In the genomic region with DNA sequence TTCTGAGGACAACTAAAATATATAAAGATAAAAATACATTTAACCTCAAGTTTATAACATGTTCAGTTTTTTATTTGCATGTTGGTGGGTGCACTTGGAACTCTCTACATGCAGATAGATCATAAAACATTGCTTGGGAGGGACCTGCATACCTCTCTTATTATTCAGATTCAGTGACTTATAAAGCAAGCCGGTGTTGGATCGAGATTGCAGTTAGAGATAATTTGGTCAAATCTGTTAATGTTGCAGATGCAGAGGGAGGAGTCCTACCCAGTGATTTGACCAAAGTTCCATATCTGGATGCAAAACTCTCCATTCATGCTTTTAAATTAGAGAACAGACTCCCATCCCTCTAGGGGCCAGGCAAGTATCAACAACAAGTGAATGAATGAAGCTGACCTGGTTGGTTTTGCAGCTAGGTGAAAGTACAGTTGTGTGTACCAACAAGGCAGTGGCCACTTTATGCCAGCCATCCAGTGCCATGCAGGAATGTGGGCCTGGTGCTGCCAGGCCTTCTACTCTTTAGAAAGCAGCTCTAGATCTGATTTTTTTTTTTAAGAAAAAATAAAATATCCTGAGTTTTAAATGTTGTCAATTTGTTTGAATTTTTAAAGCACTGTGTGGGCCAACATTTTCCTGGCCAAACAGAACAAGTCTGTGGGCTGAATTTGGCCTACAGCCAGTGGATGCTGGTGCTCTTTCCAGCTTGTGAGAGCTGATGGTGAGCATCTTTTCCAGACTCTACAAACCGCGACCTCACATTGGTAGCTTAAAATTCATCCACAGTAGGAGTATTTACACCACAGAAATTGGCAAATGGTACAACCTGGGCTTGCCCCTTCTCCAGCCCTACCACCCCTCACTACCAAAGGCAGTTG, we compare ENCODE assay signal across 1 cellular context.
TF ChIP-seq lines count a peak whose summit lies in the region.

No MANE protein-coding gene starts in this region.

TF ChIP-seq in SK-N-SH treated with all-trans-retinoic acid at 6 μM for 48 hours, 23 proteins besides CTCF, POLR2A, EP300 and RAD21 (continued from another document):
- TF ChIP-seq, protein P1, sequence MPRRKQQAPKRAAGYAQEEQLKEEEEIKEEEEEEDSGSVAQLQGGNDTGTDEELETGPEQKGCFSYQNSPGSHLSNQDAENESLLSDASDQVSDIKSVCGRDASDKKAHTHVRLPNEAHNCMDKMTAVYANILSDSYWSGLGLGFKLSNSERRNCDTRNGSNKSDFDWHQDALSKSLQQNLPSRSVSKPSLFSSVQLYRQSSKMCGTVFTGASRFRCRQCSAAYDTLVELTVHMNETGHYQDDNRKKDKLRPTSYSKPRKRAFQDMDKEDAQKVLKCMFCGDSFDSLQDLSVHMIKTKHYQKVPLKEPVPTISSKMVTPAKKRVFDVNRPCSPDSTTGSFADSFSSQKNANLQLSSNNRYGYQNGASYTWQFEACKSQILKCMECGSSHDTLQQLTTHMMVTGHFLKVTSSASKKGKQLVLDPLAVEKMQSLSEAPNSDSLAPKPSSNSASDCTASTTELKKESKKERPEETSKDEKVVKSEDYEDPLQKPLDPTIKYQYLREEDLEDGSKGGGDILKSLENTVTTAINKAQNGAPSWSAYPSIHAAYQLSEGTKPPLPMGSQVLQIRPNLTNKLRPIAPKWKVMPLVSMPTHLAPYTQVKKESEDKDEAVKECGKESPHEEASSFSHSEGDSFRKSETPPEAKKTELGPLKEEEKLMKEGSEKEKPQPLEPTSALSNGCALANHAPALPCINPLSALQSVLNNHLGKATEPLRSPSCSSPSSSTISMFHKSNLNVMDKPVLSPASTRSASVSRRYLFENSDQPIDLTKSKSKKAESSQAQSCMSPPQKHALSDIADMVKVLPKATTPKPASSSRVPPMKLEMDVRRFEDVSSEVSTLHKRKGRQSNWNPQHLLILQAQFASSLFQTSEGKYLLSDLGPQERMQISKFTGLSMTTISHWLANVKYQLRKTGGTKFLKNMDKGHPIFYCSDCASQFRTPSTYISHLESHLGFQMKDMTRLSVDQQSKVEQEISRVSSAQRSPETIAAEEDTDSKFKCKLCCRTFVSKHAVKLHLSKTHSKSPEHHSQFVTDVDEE (CRISPR knock-in tag; IDR thresholded peaks at IDR 0.05) = no peak
- TF ChIP-seq, protein P2, sequence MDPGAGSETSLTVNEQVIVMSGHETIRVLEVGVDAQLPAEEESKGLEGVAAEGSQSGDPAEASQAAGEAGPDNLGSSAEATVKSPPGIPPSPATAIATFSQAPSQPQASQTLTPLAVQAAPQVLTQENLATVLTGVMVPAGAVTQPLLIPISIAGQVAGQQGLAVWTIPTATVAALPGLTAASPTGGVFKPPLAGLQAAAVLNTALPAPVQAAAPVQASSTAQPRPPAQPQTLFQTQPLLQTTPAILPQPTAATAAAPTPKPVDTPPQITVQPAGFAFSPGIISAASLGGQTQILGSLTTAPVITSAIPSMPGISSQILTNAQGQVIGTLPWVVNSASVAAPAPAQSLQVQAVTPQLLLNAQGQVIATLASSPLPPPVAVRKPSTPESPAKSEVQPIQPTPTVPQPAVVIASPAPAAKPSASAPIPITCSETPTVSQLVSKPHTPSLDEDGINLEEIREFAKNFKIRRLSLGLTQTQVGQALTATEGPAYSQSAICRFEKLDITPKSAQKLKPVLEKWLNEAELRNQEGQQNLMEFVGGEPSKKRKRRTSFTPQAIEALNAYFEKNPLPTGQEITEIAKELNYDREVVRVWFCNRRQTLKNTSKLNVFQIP (CRISPR knock-in tag; IDR thresholded peaks at IDR 0.05; ENCODE audit: borderline replicate concordance, low read depth) = no peak
- TF ChIP-seq PPARA (CRISPR knock-in tag; IDR thresholded peaks at IDR 0.05; ENCODE audit: borderline replicate concordance) = no peak
- TF ChIP-seq OSR1 (CRISPR knock-in tag; IDR thresholded peaks at IDR 0.05) = no peak
- TF ChIP-seq, protein P3, sequence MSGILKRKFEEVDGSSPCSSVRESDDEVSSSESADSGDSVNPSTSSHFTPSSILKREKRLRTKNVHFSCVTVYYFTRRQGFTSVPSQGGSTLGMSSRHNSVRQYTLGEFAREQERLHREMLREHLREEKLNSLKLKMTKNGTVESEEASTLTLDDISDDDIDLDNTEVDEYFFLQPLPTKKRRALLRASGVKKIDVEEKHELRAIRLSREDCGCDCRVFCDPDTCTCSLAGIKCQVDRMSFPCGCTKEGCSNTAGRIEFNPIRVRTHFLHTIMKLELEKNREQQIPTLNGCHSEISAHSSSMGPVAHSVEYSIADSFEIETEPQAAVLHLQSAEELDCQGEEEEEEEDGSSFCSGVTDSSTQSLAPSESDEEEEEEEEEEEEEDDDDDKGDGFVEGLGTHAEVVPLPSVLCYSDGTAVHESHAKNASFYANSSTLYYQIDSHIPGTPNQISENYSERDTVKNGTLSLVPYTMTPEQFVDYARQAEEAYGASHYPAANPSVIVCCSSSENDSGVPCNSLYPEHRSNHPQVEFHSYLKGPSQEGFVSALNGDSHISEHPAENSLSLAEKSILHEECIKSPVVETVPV (CRISPR knock-in tag; IDR thresholded peaks at IDR 0.05) = no peak
- no peak for TF ChIP-seq ZNF8 (CRISPR knock-in tag; IDR thresholded peaks at IDR 0.05)
- TF ChIP-seq, protein P4, sequence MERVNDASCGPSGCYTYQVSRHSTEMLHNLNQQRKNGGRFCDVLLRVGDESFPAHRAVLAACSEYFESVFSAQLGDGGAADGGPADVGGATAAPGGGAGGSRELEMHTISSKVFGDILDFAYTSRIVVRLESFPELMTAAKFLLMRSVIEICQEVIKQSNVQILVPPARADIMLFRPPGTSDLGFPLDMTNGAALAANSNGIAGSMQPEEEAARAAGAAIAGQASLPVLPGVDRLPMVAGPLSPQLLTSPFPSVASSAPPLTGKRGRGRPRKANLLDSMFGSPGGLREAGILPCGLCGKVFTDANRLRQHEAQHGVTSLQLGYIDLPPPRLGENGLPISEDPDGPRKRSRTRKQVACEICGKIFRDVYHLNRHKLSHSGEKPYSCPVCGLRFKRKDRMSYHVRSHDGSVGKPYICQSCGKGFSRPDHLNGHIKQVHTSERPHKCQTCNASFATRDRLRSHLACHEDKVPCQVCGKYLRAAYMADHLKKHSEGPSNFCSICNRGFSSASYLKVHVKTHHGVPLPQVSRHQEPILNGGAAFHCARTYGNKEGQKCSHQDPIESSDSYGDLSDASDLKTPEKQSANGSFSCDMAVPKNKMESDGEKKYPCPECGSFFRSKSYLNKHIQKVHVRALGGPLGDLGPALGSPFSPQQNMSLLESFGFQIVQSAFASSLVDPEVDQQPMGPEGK (CRISPR knock-in tag; IDR thresholded peaks at IDR 0.05; ENCODE audit: borderline replicate concordance) = no peak
- TF ChIP-seq ARNTL (CRISPR knock-in tag; IDR thresholded peaks at IDR 0.05; ENCODE audit: borderline replicate concordance, low read depth) = no peak
